15 cellular contexts compared by ENCODE assay signal in the genomic region with DNA sequence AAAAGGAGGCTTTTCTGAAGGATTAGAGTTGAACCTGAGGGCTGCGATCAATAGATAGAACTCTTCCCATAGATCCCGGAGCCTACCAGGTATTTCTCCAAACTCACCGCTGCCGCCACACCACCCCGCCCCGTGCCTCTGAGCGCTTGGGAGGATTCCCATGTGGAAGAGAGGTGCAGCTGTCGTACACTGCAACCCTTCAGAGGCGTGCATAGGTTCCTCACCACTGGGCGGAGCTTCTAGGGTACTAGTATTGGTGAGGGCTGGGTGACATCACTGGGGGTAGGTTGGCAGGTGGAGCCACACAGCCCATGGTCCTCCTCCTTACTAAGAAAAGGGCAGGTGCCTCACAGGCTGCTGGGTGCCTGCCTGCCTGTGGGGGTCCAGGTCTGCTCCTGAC.
DNase-seq lines count a peak whose midpoint lies in the region; TF ChIP-seq lines count a peak whose summit lies in the region.
"Had no signal": no experiment of that assay in that cellular context is flagged by ENCODE, and none has a peak within 500 bp of the region (broad histone marks: within the 10 kb centered on the region; RNA-seq: fewer than 3 reads in every experiment).

No MANE protein-coding gene starts in this region.

- no peak overlapping the region for H3K27ac Mint-ChIP-seq in progenitor cell of endocrine pancreas
- H3K27ac Mint-ChIP-seq: activated naive CD8-positive, alpha-beta T cell; T-helper 1 cell treated with Interleukin-12 subunit alpha and Interleukin-12 subunit beta and Interleukin-4 antibody, amounts not matched to agents 30 μg/mL and 1 μg/mL, for 36 hours had no signal

- H2AFZ ChIP-seq in MM.1S (ENCODE audit: low read length), result no peak overlapping the region

- H3K9me3 ChIP-seq in MM.1S (replicated peaks; ENCODE audit: insufficient read depth, low read length), result no peaks in the 10 kb centered on the region
- H3K9me3 ChIP-seq: breast epithelium, prostate gland had no signal

- intact Hi-C loops in posterior vena cava (cut with DNase I), result loop anchor here in 1 of 2 donors (5.0 kb wide), 2 partner anchors 63 to 132 kb away; no protein-coding TSS in a partner anchor

- no peaks in the 10 kb centered on the region for H3K36me3 Mint-ChIP-seq in progenitor cell of endocrine pancreas (ENCODE audit: insufficient read depth)
- H3K36me3 Mint-ChIP-seq: activated naive CD8-positive, alpha-beta T cell had no signal

- no peak overlapping the region for H3K4me3 ChIP-seq in MM.1S (ENCODE audit: low read length)
- no peak overlapping the region for H3K4me3 ChIP-seq in coronary artery
- H3K4me3 ChIP-seq: breast epithelium, prostate gland had no signal

- no peak overlapping the region for H3K4me3 Mint-ChIP-seq in progenitor cell of endocrine pancreas (ENCODE audit: low read depth)
- H3K4me3 Mint-ChIP-seq: activated naive CD8-positive, alpha-beta T cell; T-helper 1 cell treated with Interleukin-12 subunit alpha and Interleukin-12 subunit beta and Interleukin-4 antibody, amounts not matched to agents 30 μg/mL and 1 μg/mL, for 36 hours had no signal

- peaks cover 96% of the 10 kb centered on the region for H3K27me3 ChIP-seq in MM.1S (replicated peaks; ENCODE audit: insufficient read depth, low read length)
- H3K27me3 ChIP-seq: breast epithelium had no signal

- H3K27me3 Mint-ChIP-seq in progenitor cell of endocrine pancreas, result peaks cover 41% of the 10 kb centered on the region

- TF ChIP-seq CTCF in MM.1S (IDR thresholded peaks at IDR 0.05; ENCODE audit: low read length) (no peak), coronary artery (IDR thresholded peaks at IDR 0.05) (no peak), progenitor cell of endocrine pancreas (IDR thresholded peaks at IDR 0.05; ENCODE audit: unreplicated experiment) (no peak)

- no peaks in the 10 kb centered on the region for H3K9me2 ChIP-seq in MM.1S (replicated peaks; ENCODE audit: insufficient read depth, low read length)

- no peaks in the 10 kb centered on the region for H3K79me2 ChIP-seq in MM.1S (ENCODE audit: low read length)

- H3K27ac ChIP-seq in MM.1S (ENCODE audit: low read length), result no peak overlapping the region
- H3K27ac ChIP-seq in coronary artery, result no peak overlapping the region
- H3K27ac ChIP-seq: prostate gland had no signal

- peaks cover 10% of the 10 kb centered on the region for H3K4me1 Mint-ChIP-seq in progenitor cell of endocrine pancreas (ENCODE audit: low read depth)

- H3K9me3 Mint-ChIP-seq in progenitor cell of endocrine pancreas (ENCODE audit: low read depth), result no peaks in the 10 kb centered on the region
- H3K9me3 Mint-ChIP-seq: T-helper 1 cell treated with Interleukin-12 subunit alpha and Interleukin-12 subunit beta and Interleukin-4 antibody, amounts not matched to agents 30 μg/mL and 1 μg/mL, for 36 hours had no signal

- DNase-seq in SHP77 (lab: John Stamatoyannopoulos, UW) (peak; percentile 55 to 62), SHP77 treated with DMSO at 0.1 percent for 48 hours (lab: John Stamatoyannopoulos, UW) (no peak), MM.1S (peak; percentile 16), NCI-H82 treated with DMSO at 0.1 percent for 48 hours (lab: John Stamatoyannopoulos, UW; ENCODE audit: unreplicated experiment) (peak; percentile 72), iPS-NIHi11 (ENCODE audit: low spot score) (peak; percentile 47), coronary artery (ENCODE audit: low spot score) (no peak), posterior vena cava (ENCODE audit: low spot score) (no peak), progenitor cell of endocrine pancreas (ENCODE audit: low spot score, unreplicated experiment) (no peak)
- DNase-seq: activated CD4-positive, alpha-beta T cell treated with anti-CD3 and anti-CD28 coated beads for 1 hour; foreskin melanocyte; NCI-H1048 had no signal

- H4K20me1 ChIP-seq in MM.1S (ENCODE audit: insufficient read depth, low read length), result no peaks in the 10 kb centered on the region

- no peaks in the 10 kb centered on the region for H3F3A ChIP-seq in MM.1S (ENCODE audit: insufficient read depth, low read length)

- no peak overlapping the region for H3K9ac ChIP-seq in MM.1S (ENCODE audit: low read length)

- H3K4me1 ChIP-seq in MM.1S (ENCODE audit: low read length), result no peaks in the 10 kb centered on the region

- H3K36me3 ChIP-seq in MM.1S (replicated peaks; ENCODE audit: insufficient read depth, low read length), result no peaks in the 10 kb centered on the region
- H3K36me3 ChIP-seq: breast epithelium, prostate gland had no signal

- H3K4me2 ChIP-seq in MM.1S (ENCODE audit: low read depth, low read length), result no peak overlapping the region

Comparison
In these comparisons a context has a peak if more than half of its experiments do, and no peak if none do; other contexts are left out.
1. DNase-seq: peak in SHP77 (2 of 2), MM.1S (single experiment), NCI-H82 treated with DMSO at 0.1 percent for 48 hours (single experiment) and iPS-NIHi11 (single experiment); none in SHP77 treated with DMSO at 0.1 percent for 48 hours (single experiment), coronary artery (single experiment), posterior vena cava (single experiment) and progenitor cell of endocrine pancreas (single experiment).